Comparison of ENCODE assay signal across 27 cellular contexts in genomic region chr12:14935031-14935430, GRCh38. TPM values are rescaled to one million over a fixed set of nuclear protein-coding genes. Genes with fewer than 3 reads are reported as not detected.
DNase-seq lines count a peak whose midpoint lies in the region; ATAC-seq, FAIRE-seq and TF ChIP-seq lines count a peak whose summit lies in the region.
"Had no signal": no experiment of that assay in that cellular context is flagged by ENCODE, and none has a peak within 500 bp of the region (broad histone marks: within the 10 kb centered on the region; RNA-seq: fewer than 3 reads in every experiment).

No MANE protein-coding gene starts in this region.

- H3K27ac Mint-ChIP-seq in astrocyte (ENCODE audit: unreplicated experiment): peak overlapping the region; percentile 28
- peak overlapping the region in 1 of 7 donors; percentile 17 for H3K27ac Mint-ChIP-seq in CD4-positive, alpha-beta memory T cell
- H3K27ac Mint-ChIP-seq: activated CD4-positive, alpha-beta memory T cell treated with anti-CD3 and anti-CD28 coated beads for 36 hours; activated naive CD4-positive, alpha-beta T cell treated with anti-CD3 and anti-CD28 coated beads, Interleukin-2, amount 10 ng/mL, durations not matched to agents 7 days and 5 days; memory B cell; stimulated activated memory B cell treated with anti-CD40 and anti-IgM and Interleukin-4, amounts not matched to agents 10 μg/mL and 1 μg/mL and 100 μg/mL, for 72 hours; T-helper 2 cell treated with Interferon-gamma antibody and Interleukin-4, amounts not matched to agents 5 μg/mL and 100 μg/mL, for 36 hours; WTC11 had no signal

- no TSS peak for BruUV-seq in HepG2 (replicated peaks; lab: Mats Ljungman, UMichigan)

- 18% methylated on average over 4 of the region's 4 CpGs for WGBS in HepG2 (ENCODE audit: low lambda C conversion rate)

- H3K36me3 Mint-ChIP-seq in astrocyte (ENCODE audit: low read depth, unreplicated experiment): peaks cover 2% of the 10 kb centered on the region
- H3K36me3 Mint-ChIP-seq in CD4-positive, alpha-beta memory T cell: peaks cover 61 to 86% of the 10 kb centered on the region in 2 donors
- H3K36me3 Mint-ChIP-seq: WTC11 had no signal

- H3K27me3 Mint-ChIP-seq in astrocyte (ENCODE audit: low read depth, unreplicated experiment): no peaks in the 10 kb centered on the region
- H3K27me3 Mint-ChIP-seq in CD4-positive, alpha-beta memory T cell: no peaks in the 10 kb centered on the region
- H3K27me3 Mint-ChIP-seq: activated CD4-positive, alpha-beta memory T cell treated with anti-CD3 and anti-CD28 coated beads for 36 hours; activated naive CD4-positive, alpha-beta T cell treated with anti-CD3 and anti-CD28 coated beads, Interleukin-2, amount 10 ng/mL, durations not matched to agents 7 days and 5 days; activated T-cell treated with anti-CD3 and anti-CD28 coated beads, Interleukin-2, amount 50 U/mL, for 24 hours; effector memory CD8-positive, alpha-beta T cell; memory B cell; stimulated activated memory B cell treated with anti-CD40 and anti-IgM and Interleukin-4, amounts not matched to agents 10 μg/mL and 1 μg/mL and 100 μg/mL, for 72 hours had no signal

- peaks cover 3% of the 10 kb centered on the region for H3K9me3 Mint-ChIP-seq in astrocyte (ENCODE audit: unreplicated experiment)
- H3K9me3 Mint-ChIP-seq in CD4-positive, alpha-beta memory T cell: peaks cover 0 to 5% (median 0%) of the 10 kb centered on the region in 8 donors
- H3K9me3 Mint-ChIP-seq: activated CD4-positive, alpha-beta memory T cell treated with anti-CD3 and anti-CD28 coated beads for 36 hours; activated T-cell treated with anti-CD3 and anti-CD28 coated beads, Interleukin-2, amount 50 U/mL, for 24 hours; effector memory CD8-positive, alpha-beta T cell; T-helper 2 cell treated with Interferon-gamma antibody and Interleukin-4, amounts not matched to agents 5 μg/mL and 100 μg/mL, for 36 hours; WTC11 had no signal

- no peaks in the 10 kb centered on the region for H3K79me2 ChIP-seq in astrocyte (ENCODE audit: insufficient read depth, low read length)
- H3K79me2 ChIP-seq in HepG2 (ENCODE audit: insufficient read depth, low read length): no peaks in the 10 kb centered on the region

- H3K4me3 Mint-ChIP-seq in astrocyte (ENCODE audit: unreplicated experiment): no peak overlapping the region
- H3K4me3 Mint-ChIP-seq in CD4-positive, alpha-beta memory T cell: no peak overlapping the region
- H3K4me3 Mint-ChIP-seq: activated CD4-positive, alpha-beta memory T cell treated with anti-CD3 and anti-CD28 coated beads for 36 hours; activated naive CD4-positive, alpha-beta T cell treated with anti-CD3 and anti-CD28 coated beads, Interleukin-2, amount 10 ng/mL, durations not matched to agents 7 days and 5 days; activated T-cell treated with anti-CD3 and anti-CD28 coated beads, Interleukin-2, amount 50 U/mL, for 24 hours; effector memory CD8-positive, alpha-beta T cell; memory B cell; stimulated activated memory B cell treated with anti-CD40 and anti-IgM and Interleukin-4, amounts not matched to agents 10 μg/mL and 1 μg/mL and 100 μg/mL, for 72 hours; T-helper 2 cell treated with Interferon-gamma antibody and Interleukin-4, amounts not matched to agents 5 μg/mL and 100 μg/mL, for 36 hours; WTC11 had no signal

- no peak for FAIRE-seq in astrocyte (lab: Jason Lieb, UNC)
- no peak for FAIRE-seq in HepG2 (lab: Jason Lieb, UNC)
- no peak for FAIRE-seq in urothelium cell line (lab: Jason Lieb, UNC)
- FAIRE-seq: RCC 7860 had no signal

- TF ChIP-seq CTCF in astrocyte (IDR thresholded peaks at IDR 0.05; ENCODE audit: insufficient read depth, low read depth, low read length) (no peak), HepG2 (CRISPR knock-in tag; IDR thresholded peaks at IDR 0.05) (no peak)

- peak; percentile 79 for DNase-seq in DMS53 treated with DMSO at 0.1 percent for 48 hours (lab: John Stamatoyannopoulos, UW; ENCODE audit: unreplicated experiment)
- DNase-seq in astrocyte (ENCODE audit: low read depth): no peak
- DNase-seq in HepG2 (ENCODE audit: low spot score): no peak
- DNase-seq in renal cortical epithelial cell (ENCODE audit: low read depth): peak; percentile 94
- no peak for DNase-seq in urothelium cell line (ENCODE audit: low spot score)
- DNase-seq in CD4-positive, alpha-beta memory T cell: no peak
- DNase-seq: activated CD4-positive, alpha-beta memory T cell treated with anti-CD3 and anti-CD28 coated beads for 36 hours; activated naive CD4-positive, alpha-beta T cell treated with anti-CD3 and anti-CD28 coated beads, Interleukin-2, amount 10 ng/mL, durations not matched to agents 7 days and 5 days; activated T-cell treated with anti-CD3 and anti-CD28 coated beads, Interleukin-2, amount 50 U/mL, for 24 hours; effector memory CD8-positive, alpha-beta T cell; heart left ventricle; NCI-H1694; NCI-H345; stimulated activated CD4-positive, alpha-beta T cell treated with anti-CD3 and anti-CD28 coated beads, Interleukin-15, amount 100 ng/mL, for 24 hours had no signal

- no peak overlapping the region for H3K27ac ChIP-seq in astrocyte (ENCODE audit: low read depth, low read length)
- no peak overlapping the region for H3K27ac ChIP-seq in HepG2 (ENCODE audit: extremely low read length, insufficient read depth, low read length)
- no peak overlapping the region for H3K27ac ChIP-seq in CD4-positive, alpha-beta memory T cell (ENCODE audit: low read depth, low read length)
- H3K27ac ChIP-seq: ascending aorta, heart left ventricle, neutrophil, right atrium auricular region, SK-N-MC, thoracic aorta had no signal

- no peaks in the 10 kb centered on the region for H3K9me3 ChIP-seq in astrocyte (ENCODE audit: insufficient read depth, low read depth, low read length)
- H3K9me3 ChIP-seq in HepG2 (ENCODE audit: low read length): no peaks in the 10 kb centered on the region
- H3K9me3 ChIP-seq in CD4-positive, alpha-beta memory T cell (ENCODE audit: control insufficient read depth in 1 of 2, low read length in 2 of 2): no peaks in the 10 kb centered on the region
- H3K9me3 ChIP-seq: heart left ventricle, neutrophil, right atrium auricular region, thoracic aorta had no signal

- ATAC-seq in HepG2: peak; percentile 64
- no peak for ATAC-seq in GM21390 (IDR thresholded peaks at IDR 0.05; ENCODE audit: unreplicated experiment)
- ATAC-seq in HG03457 (IDR thresholded peaks at IDR 0.05; ENCODE audit: unreplicated experiment): no peak
- ATAC-seq: effector memory CD8-positive, alpha-beta T cell; heart left ventricle; stimulated activated memory B cell treated with anti-CD40 and anti-IgM and Interleukin-4, amounts not matched to agents 10 μg/mL and 1 μg/mL and 100 μg/mL, for 72 hours; WTC11 had no signal

- no peaks in the 10 kb centered on the region for H3K27me3 ChIP-seq in astrocyte (ENCODE audit: insufficient read depth, low read length)
- H3K27me3 ChIP-seq in HepG2 (ENCODE audit: control insufficient read depth in 1 of 2, insufficient read depth in 2 of 2, low read length in 2 of 2): no peaks in the 10 kb centered on the region
- no peaks in the 10 kb centered on the region for H3K27me3 ChIP-seq in CD4-positive, alpha-beta memory T cell (ENCODE audit: insufficient read depth, low read length)
- H3K27me3 ChIP-seq: ascending aorta, heart left ventricle, neutrophil, right atrium auricular region had no signal

- H3K36me3 ChIP-seq in astrocyte (ENCODE audit: insufficient read depth, low read length) (no peaks in the 10 kb centered on the region), HepG2 (replicated peaks in 1 of 2; ENCODE audit: control insufficient read depth in 1 of 2, insufficient read depth in 2 of 2, low read length in 2 of 2) (no peaks in the 10 kb centered on the region)
- peaks cover 16% of the 10 kb centered on the region for H3K36me3 ChIP-seq in CD4-positive, alpha-beta memory T cell (ENCODE audit: insufficient read depth, low read length)
- H3K36me3 ChIP-seq: ascending aorta, right atrium auricular region, thoracic aorta had no signal

- no peak for TF ChIP-seq POLR2A in HepG2 (IDR thresholded peaks at IDR 0.05; ENCODE audit: insufficient read depth in 1 of 2, low read depth in 2 of 2, low read length in 2 of 2)

- POLR2A ChIA-PET in HepG2 (lab: Yijun Ruan, JAX): no interaction called here
- POLR2A ChIA-PET in CD4-positive, alpha-beta memory T cell (lab: Charles Lee; ENCODE audit: partially characterized antibody): interaction anchor here (1.9 to 4.3 kb wide), 2 partner anchors 14 to 19 kb away, joined by 8 to 19 read pairs; no protein-coding TSS in a partner anchor

- in situ Hi-C loops in HepG2 (cut with HindIII; ENCODE audit: extremely low pct_ligation_motif_present, low pct_unique_long_range_greater_than_20kb): no loop called here

- H3K9ac ChIP-seq in astrocyte (ENCODE audit: low read length): no peak overlapping the region
- H3K9ac ChIP-seq in HepG2 (ENCODE audit: insufficient read depth, low read depth, low read length): no peak overlapping the region

- peaks cover 6% of the 10 kb centered on the region for H3K4me1 Mint-ChIP-seq in astrocyte (ENCODE audit: low read depth, unreplicated experiment)
- H3K4me1 Mint-ChIP-seq in CD4-positive, alpha-beta memory T cell: peaks cover 22 to 39% (median 31%) of the 10 kb centered on the region in 4 donors

- TF ChIP-seq EP300 in HepG2 (IDR thresholded peaks at IDR 0.05; ENCODE audit: low read depth in 2 of 2, low read length in 2 of 2) (no peak), HepG2 (CRISPR knock-in tag; IDR thresholded peaks at IDR 0.05; ENCODE audit: borderline replicate concordance) (no peak)

- H4K20me1 ChIP-seq in astrocyte (ENCODE audit: insufficient read depth, low read length): no peaks in the 10 kb centered on the region
- H4K20me1 ChIP-seq in HepG2 (ENCODE audit: insufficient read depth, low read length): no peaks in the 10 kb centered on the region

- no peak overlapping the region for H2AFZ ChIP-seq in astrocyte (ENCODE audit: low read depth, low read length)
- no peak overlapping the region for H2AFZ ChIP-seq in HepG2 (ENCODE audit: low read length)

- no peaks in the 10 kb centered on the region for H3K4me1 ChIP-seq in astrocyte (ENCODE audit: insufficient read depth, low read length)
- H3K4me1 ChIP-seq in HepG2 (ENCODE audit: insufficient read depth, low read length): peaks cover 12% of the 10 kb centered on the region; the same call in 1 of the 2 replicates
- peaks cover 24% of the 10 kb centered on the region for H3K4me1 ChIP-seq in CD4-positive, alpha-beta memory T cell (ENCODE audit: insufficient read depth, low read length)
- H3K4me1 ChIP-seq: right atrium auricular region had no signal

- TF ChIP-seq RAD21 in HepG2 (CRISPR knock-in tag; IDR thresholded peaks at IDR 0.05): no peak

- H3K4me2 ChIP-seq in astrocyte (ENCODE audit: low read length) (no peak overlapping the region), HepG2 (ENCODE audit: low read depth, low read length) (no peak overlapping the region)

- CTCF ChIA-PET in HepG2 (lab: Yijun Ruan, JAX; ENCODE audit: low intra/inter-chr PET ratio, low total read pairs): no interaction called here
- CTCF ChIA-PET in CD4-positive, alpha-beta memory T cell (lab: Charles Lee; ENCODE audit: partially characterized antibody): interaction anchor here (0.9 to 5.8 kb wide), 5 partner anchors 13 to 87 kb away, joined by 3 to 91 read pairs (median 7); no protein-coding TSS in a partner anchor

- intact Hi-C loops in HepG2 (cut with micrococcal nuclease; ENCODE audit: unreplicated experiment): loop anchor here (5.0 kb wide), 1 partner anchor 88 kb away; no protein-coding TSS in a partner anchor
- intact Hi-C loops in CD4-positive, alpha-beta memory T cell (cut with micrococcal nuclease): loop anchor here (5.0 to 10.0 kb wide), 2 partner anchors 210 to 287 kb away; partner anchors contain the start of gene RERG

- H3K4me3 ChIP-seq in astrocyte (ENCODE audit: insufficient read depth, low read depth, low read length) (no peak overlapping the region), HepG2 (replicated peaks in 1 of 3; ENCODE audit: insufficient read depth in 1 of 3, low read depth in 2 of 3, low read length in 3 of 3) (no peak overlapping the region)
- H3K4me3 ChIP-seq in CD4-positive, alpha-beta memory T cell (ENCODE audit: low read length in 2 of 2): no peak overlapping the region
- H3K4me3 ChIP-seq: ascending aorta, heart left ventricle, right atrium auricular region, SK-N-MC, thoracic aorta had no signal

RNA-seq across cellular contexts. Expression of gene ERP27, which starts 3.3 kb away (rescaled TPM):
- total RNA-seq in astrocyte: 0.29 and 1.0 TPM in 2 replicates
- total RNA-seq in HepG2 (2016; rRNA removed; fragmentation: Illumina TruSeq; extraction: Trizol): 5.1 and 6.6 TPM in 2 replicates
- 1.5 and 2.2 TPM in 2 replicates for total RNA-seq in HepG2 (2016; cell fraction: cytosol; rRNA removed; fragmentation: Illumina TruSeq; extraction: Trizol; ENCODE audit: low read depth)
- 4.6 and 8.4 TPM in 2 replicates for total RNA-seq in HepG2 (2016; cell fraction: insoluble cytoplasmic fraction; rRNA removed; fragmentation: Illumina TruSeq; extraction: Trizol)
- total RNA-seq in HepG2 (2016; cell fraction: membrane; rRNA removed; fragmentation: Illumina TruSeq; extraction: Trizol): 3.1 and 3.6 TPM in 2 replicates
- 7.5 and 8.3 TPM in 2 replicates for total RNA-seq in HepG2 (2016; cell fraction: nucleus; rRNA removed; fragmentation: Illumina TruSeq; extraction: Trizol)
- polyA plus RNA-seq in HepG2 (2011; rRNA removed): 1.6 and 1.8 TPM in 2 replicates
- polyA plus RNA-seq in HepG2 (2011; cell fraction: cytosol; rRNA removed): 1.2 and 1.8 TPM in 2 replicates
- polyA plus RNA-seq in HepG2 (2011; cell fraction: nucleus; rRNA removed): 0.34 and 0.36 TPM in 2 replicates
- 0.33 and 0.59 TPM in 2 replicates for polyA plus RNA-seq in HepG2 (2012)
- 2.1 and 3.6 TPM in 2 replicates for polyA plus RNA-seq in HepG2 (2016; cell fraction: cytosol; fragmentation: Illumina TruSeq; extraction: Trizol; ENCODE audit: low read depth)
- 5.1 and 6.0 TPM in 2 replicates for polyA plus RNA-seq in HepG2 (2016; cell fraction: insoluble cytoplasmic fraction; fragmentation: Illumina TruSeq; extraction: Trizol; ENCODE audit: low read depth)
- polyA plus RNA-seq in HepG2 (2016; cell fraction: membrane; fragmentation: Illumina TruSeq; extraction: Trizol; ENCODE audit: low read depth): 2.4 and 3.7 TPM in 2 replicates
- 11.6 and 13.9 TPM in 2 replicates for polyA plus RNA-seq in HepG2 (2016; cell fraction: nucleus; fragmentation: Illumina TruSeq; extraction: Trizol; ENCODE audit: insufficient read depth, low read depth)
- polyA minus RNA-seq in HepG2 (2011; rRNA and poly(A)+ RNA removed; ENCODE audit: low replicate concordance): 0.92 TPM in 1 of 2 replicates, not detected in the other
- 0.35 and 0.59 TPM in 2 replicates for polyA minus RNA-seq in HepG2 (2011; cell fraction: cytosol; rRNA and poly(A)+ RNA removed)
- 0.52 and 0.87 TPM in 2 replicates for polyA minus RNA-seq in HepG2 (2011; cell fraction: nucleus; rRNA and poly(A)+ RNA removed)
- total RNA-seq in renal cortical epithelial cell: 0.75 and 2.8 TPM in 2 replicates
- 10 to 100 TPM in 1 of 2 experiments, 1 to 10 TPM in 1; 9.3 to 11.5 TPM for total RNA-seq in CD4-positive, alpha-beta memory T cell
- polyA plus RNA-seq in CD4-positive, alpha-beta memory T cell: 1 to 10 TPM; 3.4 to 4.5 TPM
- total RNA-seq: ascending aorta, H4, WTC11 had no signal

RNA-seq across cellular contexts. Expression of gene ARHGDIB, which starts 26.4 kb away (rescaled TPM):
- total RNA-seq in astrocyte (14.6 and 19.0 TPM in 2 replicates), HepG2 (2016; rRNA removed; fragmentation: Illumina TruSeq; extraction: Trizol) (0.11 and 0.28 TPM in 2 replicates), renal cortical epithelial cell (3.0 and 14.6 TPM in 2 replicates)
- total RNA-seq in HepG2 (2016; cell fraction: cytosol; rRNA removed; fragmentation: Illumina TruSeq; extraction: Trizol; ENCODE audit: low read depth): not detected in 2 replicates
- total RNA-seq in HepG2 (2016; cell fraction: insoluble cytoplasmic fraction; rRNA removed; fragmentation: Illumina TruSeq; extraction: Trizol): 0.30 and 0.48 TPM in 2 replicates
- 0.17 TPM in 1 of 2 replicates, not detected in the other for total RNA-seq in HepG2 (2016; cell fraction: membrane; rRNA removed; fragmentation: Illumina TruSeq; extraction: Trizol)
- total RNA-seq in HepG2 (2016; cell fraction: nucleus; rRNA removed; fragmentation: Illumina TruSeq; extraction: Trizol): not detected in 2 replicates
- 0.87 and 0.88 TPM in 2 replicates for polyA plus RNA-seq in HepG2 (2011; rRNA removed)
- polyA plus RNA-seq in HepG2 (2011; cell fraction: cytosol; rRNA removed): 0.55 and 1.0 TPM in 2 replicates
- 0.52 and 0.53 TPM in 2 replicates for polyA plus RNA-seq in HepG2 (2011; cell fraction: nucleus; rRNA removed)
- polyA plus RNA-seq in HepG2 (2012): 0.36 TPM in 1 of 2 replicates, not detected in the other
- polyA plus RNA-seq in HepG2 (2016; cell fraction: cytosol; fragmentation: Illumina TruSeq; extraction: Trizol; ENCODE audit: low read depth): not detected in 2 replicates
- 0.28 and 0.43 TPM in 2 replicates for polyA plus RNA-seq in HepG2 (2016; cell fraction: insoluble cytoplasmic fraction; fragmentation: Illumina TruSeq; extraction: Trizol; ENCODE audit: low read depth)
- 0.27 and 0.32 TPM in 2 replicates for polyA plus RNA-seq in HepG2 (2016; cell fraction: membrane; fragmentation: Illumina TruSeq; extraction: Trizol; ENCODE audit: low read depth)
- polyA plus RNA-seq in HepG2 (2016; cell fraction: nucleus; fragmentation: Illumina TruSeq; extraction: Trizol; ENCODE audit: insufficient read depth, low read depth): 0.47 TPM in 1 of 2 replicates, not detected in the other
- polyA minus RNA-seq in HepG2 (2011; rRNA and poly(A)+ RNA removed; ENCODE audit: low replicate concordance): 4.0 and 4.8 TPM in 2 replicates
- not detected in 2 replicates for polyA minus RNA-seq in HepG2 (2011; cell fraction: cytosol; rRNA and poly(A)+ RNA removed)
- polyA minus RNA-seq in HepG2 (2011; cell fraction: nucleus; rRNA and poly(A)+ RNA removed): 0.62 TPM in 1 of 2 replicates, not detected in the other
- total RNA-seq in CD4-positive, alpha-beta memory T cell: 100 to 1,000 TPM; 717 to 768 TPM
- polyA plus RNA-seq in CD4-positive, alpha-beta memory T cell: 1,000 to 10,000 TPM; 2,962 to 4,406 TPM

RNA-seq across cellular contexts. Expression of gene PDE6H, which starts 37.8 kb away (rescaled TPM):
- total RNA-seq in astrocyte (not detected in 2 replicates), HepG2 (2016; rRNA removed; fragmentation: Illumina TruSeq; extraction: Trizol) (not detected in 2 replicates), renal cortical epithelial cell (not detected in 2 replicates)
- not detected in 2 replicates for total RNA-seq in HepG2 (2016; cell fraction: cytosol; rRNA removed; fragmentation: Illumina TruSeq; extraction: Trizol; ENCODE audit: low read depth)
- total RNA-seq in HepG2 (2016; cell fraction: insoluble cytoplasmic fraction; rRNA removed; fragmentation: Illumina TruSeq; extraction: Trizol): not detected in 2 replicates
- not detected in 2 replicates for total RNA-seq in HepG2 (2016; cell fraction: membrane; rRNA removed; fragmentation: Illumina TruSeq; extraction: Trizol)
- not detected in 2 replicates for total RNA-seq in HepG2 (2016; cell fraction: nucleus; rRNA removed; fragmentation: Illumina TruSeq; extraction: Trizol)
- polyA plus RNA-seq in HepG2 (2011; rRNA removed): not detected in 2 replicates
- polyA plus RNA-seq in HepG2 (2011; cell fraction: cytosol; rRNA removed): not detected in 2 replicates
- polyA plus RNA-seq in HepG2 (2011; cell fraction: nucleus; rRNA removed): not detected in 2 replicates
- polyA plus RNA-seq in HepG2 (2012): not detected in 2 replicates
- not detected in 2 replicates for polyA plus RNA-seq in HepG2 (2016; cell fraction: cytosol; fragmentation: Illumina TruSeq; extraction: Trizol; ENCODE audit: low read depth)
- not detected in 2 replicates for polyA plus RNA-seq in HepG2 (2016; cell fraction: insoluble cytoplasmic fraction; fragmentation: Illumina TruSeq; extraction: Trizol; ENCODE audit: low read depth)
- not detected in 2 replicates for polyA plus RNA-seq in HepG2 (2016; cell fraction: membrane; fragmentation: Illumina TruSeq; extraction: Trizol; ENCODE audit: low read depth)
- not detected in 2 replicates for polyA plus RNA-seq in HepG2 (2016; cell fraction: nucleus; fragmentation: Illumina TruSeq; extraction: Trizol; ENCODE audit: insufficient read depth, low read depth)
- polyA minus RNA-seq in HepG2 (2011; rRNA and poly(A)+ RNA removed; ENCODE audit: low replicate concordance): not detected in 2 replicates
- polyA minus RNA-seq in HepG2 (2011; cell fraction: cytosol; rRNA and poly(A)+ RNA removed): not detected in 2 replicates
- polyA minus RNA-seq in HepG2 (2011; cell fraction: nucleus; rRNA and poly(A)+ RNA removed): not detected in 2 replicates
- not detected for total RNA-seq in CD4-positive, alpha-beta memory T cell
- polyA plus RNA-seq in CD4-positive, alpha-beta memory T cell: not detected
- total RNA-seq: activated CD4-positive, alpha-beta memory T cell treated with anti-CD3 and anti-CD28 coated beads for 36 hours; ascending aorta; H4; heart left ventricle; right atrium auricular region; thoracic aorta; WTC11 had no signal
- polyA plus RNA-seq: heart left ventricle had no signal

RNA-seq across cellular contexts. Expression of gene MGP, which starts 49.4 kb away (rescaled TPM):
- not detected in 2 replicates for total RNA-seq in astrocyte
- total RNA-seq in HepG2 (2016; rRNA removed; fragmentation: Illumina TruSeq; extraction: Trizol): not detected in 2 replicates
- total RNA-seq in HepG2 (2016; cell fraction: cytosol; rRNA removed; fragmentation: Illumina TruSeq; extraction: Trizol; ENCODE audit: low read depth): not detected in 2 replicates
- total RNA-seq in HepG2 (2016; cell fraction: insoluble cytoplasmic fraction; rRNA removed; fragmentation: Illumina TruSeq; extraction: Trizol): not detected in 2 replicates
- total RNA-seq in HepG2 (2016; cell fraction: membrane; rRNA removed; fragmentation: Illumina TruSeq; extraction: Trizol): not detected in 2 replicates
- not detected in 2 replicates for total RNA-seq in HepG2 (2016; cell fraction: nucleus; rRNA removed; fragmentation: Illumina TruSeq; extraction: Trizol)
- polyA plus RNA-seq in HepG2 (2011; rRNA removed): not detected in 2 replicates
- polyA plus RNA-seq in HepG2 (2011; cell fraction: cytosol; rRNA removed): not detected in 2 replicates
- not detected in 2 replicates for polyA plus RNA-seq in HepG2 (2011; cell fraction: nucleus; rRNA removed)
- polyA plus RNA-seq in HepG2 (2012): not detected in 2 replicates
- polyA plus RNA-seq in HepG2 (2016; cell fraction: cytosol; fragmentation: Illumina TruSeq; extraction: Trizol; ENCODE audit: low read depth): not detected in 2 replicates
- polyA plus RNA-seq in HepG2 (2016; cell fraction: insoluble cytoplasmic fraction; fragmentation: Illumina TruSeq; extraction: Trizol; ENCODE audit: low read depth): not detected in 2 replicates
- not detected in 2 replicates for polyA plus RNA-seq in HepG2 (2016; cell fraction: membrane; fragmentation: Illumina TruSeq; extraction: Trizol; ENCODE audit: low read depth)
- not detected in 2 replicates for polyA plus RNA-seq in HepG2 (2016; cell fraction: nucleus; fragmentation: Illumina TruSeq; extraction: Trizol; ENCODE audit: insufficient read depth, low read depth)
- not detected in 2 replicates for polyA minus RNA-seq in HepG2 (2011; rRNA and poly(A)+ RNA removed; ENCODE audit: low replicate concordance)
- polyA minus RNA-seq in HepG2 (2011; cell fraction: cytosol; rRNA and poly(A)+ RNA removed): not detected in 2 replicates
- polyA minus RNA-seq in HepG2 (2011; cell fraction: nucleus; rRNA and poly(A)+ RNA removed): not detected in 2 replicates
- 0.35 and 0.80 TPM in 2 replicates for total RNA-seq in renal cortical epithelial cell
- total RNA-seq in CD4-positive, alpha-beta memory T cell: under 1 TPM in 1 of 2 experiments, not detected in 1; 0.49 TPM
- not detected for polyA plus RNA-seq in CD4-positive, alpha-beta memory T cell
- total RNA-seq: activated CD4-positive, alpha-beta memory T cell treated with anti-CD3 and anti-CD28 coated beads for 36 hours had no signal

Comparison
In these comparisons a context has a peak if more than half of its experiments do, and no peak if none do; other contexts are left out.
1. DNase-seq: peak in DMS53 treated with DMSO at 0.1 percent for 48 hours (single experiment) and renal cortical epithelial cell (single experiment); none in astrocyte (single experiment), HepG2 (single experiment), urothelium cell line (single experiment) and CD4-positive, alpha-beta memory T cell (0 of 5).
2. RNA of gene ARHGDIB, which starts 26.4 kb away (total RNA-seq): 717 to 768 TPM in CD4-positive, alpha-beta memory T cell; 14.6 to 19.0 TPM in astrocyte, 3.0 to 14.6 TPM in renal cortical epithelial cell and 0.11 to 0.48 TPM in HepG2; every median in the first group is over 10 times any median in the second.